In genomic region chr14:101194356-101195308, GRCh38 we compare ENCODE assay signal across 23 cellular contexts.
DNase-seq lines count a peak whose midpoint lies in the region; ATAC-seq, FAIRE-seq and TF ChIP-seq lines count a peak whose summit lies in the region.
"Had no signal": no experiment of that assay in that cellular context is flagged by ENCODE, and none has a peak within 500 bp of the region (broad histone marks: within the 10 kb centered on the region; RNA-seq: fewer than 3 reads in every experiment).

No MANE protein-coding gene starts in this region.

- no peak overlapping the region for H3K56ac ChIP-seq in H1 (replicated peaks; ENCODE audit: insufficient read length, low read depth, low read length)

- H3K4me2 ChIP-seq in H1 (ENCODE audit: insufficient read depth in 1 of 2, low read depth in 2 of 2, low read length in 2 of 2): no peak overlapping the region

- CTCF ChIA-PET in H1 (lab: Charles Lee; ENCODE audit: partially characterized antibody): interaction anchor here (1.1 to 1.4 kb wide), 3 partner anchors 9 to 406 kb away, joined by 3 to 5 read pairs (median 4); no protein-coding TSS in a partner anchor
- CTCF ChIA-PET in RWPE1 (lab: Yijun Ruan, JAX): no interaction called here

- no peak for FAIRE-seq in H1 (lab: Jason Lieb, UNC)
- FAIRE-seq: D721Med, G401.6, GM19239 had no signal

- no peak for TF ChIP-seq EP300 in H1 (IDR thresholded peaks at IDR 0.05; ENCODE audit: borderline replicate concordance in 1 of 2, low read depth in 2 of 2, low read length in 2 of 2)

- 0 out of 2 replicates have a peak overlapping the region, but pooled peaks have one; percentile 6 for H4K8ac ChIP-seq in H1 (ENCODE audit: extremely low read depth, insufficient read depth, low read length)

- H3K18ac ChIP-seq in H1 (ENCODE audit: extremely low read depth, low read length): no peak overlapping the region

- peaks cover 0 to 7% (median 1%) of the 10 kb centered on the region in 4 experiments; a peak in 2 of 7 replicates for H3K27me3 ChIP-seq in H1 (replicated peaks in 1 of 4; ENCODE audit: control insufficient read depth in 3 of 4, extremely low read depth in 1 of 4, insufficient read depth in 3 of 4, low read length in 3 of 4)
- H3K27me3 ChIP-seq: suprapubic skin had no signal

- H3K27ac ChIP-seq in H1 (ENCODE audit: low read depth, low read length) (no peak overlapping the region), RWPE1 (no peak overlapping the region)
- H3K27ac ChIP-seq: 22Rv1, parathyroid adenoma, skin epidermis, suprapubic skin, WERI-Rb-1 had no signal

- no peak overlapping the region for H3K9ac ChIP-seq in H1 (replicated peaks in 1 of 4; ENCODE audit: extremely low read depth in 1 of 4, low read depth in 3 of 4, low read length in 3 of 4)
- H3K9ac ChIP-seq: parathyroid adenoma had no signal

- no peak overlapping the region for H2BK15ac ChIP-seq in H1 (ENCODE audit: low read length)

- H3K79me1 ChIP-seq in H1 (ENCODE audit: low read depth, low read length): no peaks in the 10 kb centered on the region

- TF ChIP-seq CTCF in H1 (IDR thresholded peaks at IDR 0.05; ENCODE audit: control extremely low read depth in 1 of 3, insufficient read depth in 1 of 3, low read depth in 1 of 3, low read length in 3 of 3) (no peak), RWPE1 (conservative IDR thresholded peaks at IDR 0.05; ENCODE audit: low read depth) (no peak)

- no peak overlapping the region for H3K23ac ChIP-seq in H1 (ENCODE audit: insufficient read length)

- TF ChIP-seq POLR2A in H1 (IDR thresholded peaks at IDR 0.05; ENCODE audit: control extremely low read depth in 1 of 2, low read depth in 2 of 2, low read length in 2 of 2): no peak

- DNase-seq in NCI-H1092 (lab: John Stamatoyannopoulos, UW): peak; percentile 27
- no peak for DNase-seq in NCI-H1092 treated with DMSO at 0.1 percent for 48 hours (lab: John Stamatoyannopoulos, UW)
- DNase-seq in NCI-H1417 (lab: John Stamatoyannopoulos, UW): peak in 2 of 3 experiments; percentile 99
- peak in 1 of 2 experiments; percentile 55 for DNase-seq in H1 (ENCODE audit: low read depth in 1 of 2, low spot score in 2 of 2)
- DNase-seq in sciatic nerve (ENCODE audit: low spot score): peak; percentile 50
- no peak for DNase-seq in stimulated activated CD4-positive, alpha-beta T cell treated with anti-CD3 and anti-CD28 coated beads, Interleukin-2, amount 100 ng/mL, for 48 hours
- DNase-seq in RWPE1 (ENCODE audit: low spot score): no peak
- DNase-seq: amniotic stem cell, caudate nucleus, KBM-7, NCI-H446, SIG-M5, T-helper 17 cell, WERI-Rb-1 had no signal

- no peak overlapping the region for H2BK20ac ChIP-seq in H1 (ENCODE audit: low read length)

- no peak overlapping the region for H4K5ac ChIP-seq in H1 (ENCODE audit: insufficient read length, low read depth, low read length)

- no peak for ATAC-seq in sciatic nerve
- ATAC-seq in HG03025 (IDR thresholded peaks at IDR 0.05; ENCODE audit: low FRiP score, unreplicated experiment): no peak
- ATAC-seq: HCT116, T-helper 17 cell had no signal

- intact Hi-C loops in sciatic nerve (cut with DNase I): no loop called here

- TF ChIP-seq RAD21 in H1 (IDR thresholded peaks at IDR 0.05 in 1 of 2, conservative IDR thresholded peaks at IDR 0.05 in 1 of 2; ENCODE audit: low read depth in 2 of 2, low read length in 2 of 2): no peak

- H3K4ac ChIP-seq in H1 (replicated peaks; ENCODE audit: insufficient read length, low read depth, low read length): peak overlapping the region; percentile 30

- no peaks in the 10 kb centered on the region for H4K20me1 ChIP-seq in H1 (replicated peaks in 1 of 2; ENCODE audit: control insufficient read depth in 1 of 2, insufficient read depth in 2 of 2, low read length in 2 of 2)

- no peak overlapping the region for H3K14ac ChIP-seq in H1 (ENCODE audit: insufficient read length)

- H2BK5ac ChIP-seq in H1 (ENCODE audit: low read depth, low read length): no peak overlapping the region

- no peak overlapping the region for H3K4me3 ChIP-seq in H1 (ENCODE audit: extremely low read depth in 1 of 4, insufficient read depth in 2 of 4, low read depth in 3 of 4, low read length in 4 of 4)
- H3K4me3 ChIP-seq: skin epidermis, suprapubic skin had no signal

- H2AK5ac ChIP-seq in H1 (ENCODE audit: low read depth, low read length): no peak overlapping the region

- peaks cover 6% of the 10 kb centered on the region; the same call in 1 of the 2 replicates for H3K23me2 ChIP-seq in H1 (ENCODE audit: low read depth, low read length)

- WGBS in H1 (ENCODE audit: extremely low coverage in 1 of 2, insufficient coverage in 1 of 2, insufficient read length in 1 of 2, insufficient replicate concordance in 2 of 2, low coverage in 1 of 2, low lambda C conversion rate in 2 of 2, missing lambda C conversion rate in 1 of 2), 2 experiments: 85% methylated on average over 20 of the region's 21 CpGs; no CpG with 5 or more reads in 1 of the 2 experiments

- H3K79me2 ChIP-seq in H1 (ENCODE audit: control insufficient read depth in 1 of 2, insufficient read depth in 2 of 2, low read length in 2 of 2): no peaks in the 10 kb centered on the region
- H3K79me2 ChIP-seq: parathyroid adenoma had no signal

- H4K91ac ChIP-seq in H1 (replicated peaks; ENCODE audit: insufficient read length, low read length): no peak overlapping the region

- H3K4me1 ChIP-seq in H1 (replicated peaks in 1 of 4; ENCODE audit: control insufficient read depth in 3 of 4, insufficient read depth in 4 of 4, low read length in 3 of 4): peaks cover 0 to 24% (median 11%) of the 10 kb centered on the region in 4 experiments; a peak in 6 of 7 replicates
- H3K4me1 ChIP-seq: parathyroid adenoma, suprapubic skin had no signal

- no peak overlapping the region for H2AFZ ChIP-seq in H1 (ENCODE audit: low read length)
- H2AFZ ChIP-seq: parathyroid adenoma had no signal

- no peak overlapping the region for H2BK120ac ChIP-seq in H1 (replicated peaks; ENCODE audit: low read depth, low read length)

- H3K9me3 ChIP-seq in H1 (ENCODE audit: insufficient read depth in 2 of 2, low read depth in 1 of 2, low read length in 1 of 2): no peaks in the 10 kb centered on the region
- H3K9me3 ChIP-seq: suprapubic skin had no signal

- no peaks in the 10 kb centered on the region for H3K36me3 ChIP-seq in H1 (ENCODE audit: control insufficient read depth in 2 of 4, insufficient read depth in 4 of 4, low read length in 3 of 4)
- H3K36me3 ChIP-seq: suprapubic skin, WERI-Rb-1 had no signal

- POLR2A ChIA-PET in H1 (lab: Charles Lee; ENCODE audit: partially characterized antibody) (no interaction called here), RWPE1 (lab: Yijun Ruan, JAX; ENCODE audit: low non-redundant PET) (no interaction called here)

- H2BK12ac ChIP-seq in H1 (ENCODE audit: low read depth, low read length): no peak overlapping the region

Comparison
In these comparisons a context has a peak if more than half of its experiments do, and no peak if none do; other contexts are left out.
1. DNase-seq: peak in NCI-H1092 (single experiment), NCI-H1417 (2 of 3) and sciatic nerve (single experiment); none in NCI-H1092 treated with DMSO at 0.1 percent for 48 hours (single experiment), stimulated activated CD4-positive, alpha-beta T cell treated with anti-CD3 and anti-CD28 coated beads, Interleukin-2, amount 100 ng/mL, for 48 hours (0 of 2) and RWPE1 (single experiment).